In genomic region chr11:79067355-79067685, GRCh38 we compare ENCODE assay signal across 15 cellular contexts.
DNase-seq lines count a peak whose midpoint lies in the region; ATAC-seq, FAIRE-seq and TF ChIP-seq lines count a peak whose summit lies in the region.
"Had no signal": no experiment of that assay in that cellular context is flagged by ENCODE, and none has a peak within 500 bp of the region (broad histone marks: within the 10 kb centered on the region; RNA-seq: fewer than 3 reads in every experiment).

No MANE protein-coding gene starts in this region.

- CTCF ChIA-PET in naive thymus-derived CD4-positive, alpha-beta T cell (lab: Charles Lee) = no interaction called here

- H3K4me3 Mint-ChIP-seq in T-helper 17 cell (peak overlapping the region; percentile 31), glutamatergic neuron (ENCODE audit: unreplicated experiment) (peak overlapping the region; percentile 51), nephron progenitor cell (peak overlapping the region; percentile 35)
- H3K4me3 Mint-ChIP-seq in naive thymus-derived CD4-positive, alpha-beta T cell = no peak overlapping the region
- H3K4me3 Mint-ChIP-seq: B cell; CD8-positive, alpha-beta T cell; IgD-negative memory B cell had no signal

- no peaks in the 10 kb centered on the region for H3K36me3 Mint-ChIP-seq in T-helper 17 cell (ENCODE audit: low read depth)
- H3K36me3 Mint-ChIP-seq in glutamatergic neuron (ENCODE audit: unreplicated experiment) = no peaks in the 10 kb centered on the region
- H3K36me3 Mint-ChIP-seq in nephron progenitor cell (ENCODE audit: low read depth) = peaks cover 10% of the 10 kb centered on the region
- H3K36me3 Mint-ChIP-seq in naive thymus-derived CD4-positive, alpha-beta T cell = no peaks in the 10 kb centered on the region
- H3K36me3 Mint-ChIP-seq: CD8-positive, alpha-beta T cell had no signal

- DNase-seq in T-helper 17 cell = no peak
- no peak for DNase-seq in glutamatergic neuron
- no peak for DNase-seq in nephron progenitor cell
- no peak for DNase-seq in NCI-H510A treated with DMSO at 0.1 percent for 48 hours (lab: John Stamatoyannopoulos, UW)
- no peak for DNase-seq in naive thymus-derived CD4-positive, alpha-beta T cell
- no peak for DNase-seq in HTR-8/SVneo (ENCODE audit: insufficient read length, low spot score)
- DNase-seq: CD8-positive, alpha-beta T cell; NCI-H187 treated with DMSO at 0.1 percent for 48 hours; NCI-H2171 had no signal

- no peaks in the 10 kb centered on the region for H3K36me3 ChIP-seq in naive thymus-derived CD4-positive, alpha-beta T cell (ENCODE audit: control insufficient read depth in 2 of 3, insufficient read depth in 3 of 3, low read length in 3 of 3)

- no peaks in the 10 kb centered on the region for H3K27me3 ChIP-seq in naive thymus-derived CD4-positive, alpha-beta T cell (ENCODE audit: control insufficient read depth in 2 of 2, insufficient read depth in 2 of 2, low read length in 2 of 2)

- no peaks in the 10 kb centered on the region for H3K4me1 ChIP-seq in naive thymus-derived CD4-positive, alpha-beta T cell (ENCODE audit: control insufficient read depth in 2 of 2, insufficient read depth in 2 of 2, low read length in 2 of 2)

- no peaks in the 10 kb centered on the region for H3K9me3 ChIP-seq in T-helper 17 cell (ENCODE audit: control insufficient read depth, low read length, poor library complexity, severe bottlenecking)
- no peaks in the 10 kb centered on the region for H3K9me3 ChIP-seq in naive thymus-derived CD4-positive, alpha-beta T cell (ENCODE audit: control insufficient read depth in 2 of 3, low read length in 3 of 3)

- FAIRE-seq in HTR-8/SVneo (lab: Jason Lieb, UNC) = no peak

- no peak overlapping the region for H3K27ac ChIP-seq in naive thymus-derived CD4-positive, alpha-beta T cell (ENCODE audit: low read depth, low read length)

- H3K4me1 Mint-ChIP-seq in T-helper 17 cell (peaks cover 3% of the 10 kb centered on the region), glutamatergic neuron (ENCODE audit: low read depth, unreplicated experiment) (peaks cover 18% of the 10 kb centered on the region), nephron progenitor cell (peaks cover 76% of the 10 kb centered on the region)
- peaks cover 0 to 3% (median 0%) of the 10 kb centered on the region in 7 donors for H3K4me1 Mint-ChIP-seq in naive thymus-derived CD4-positive, alpha-beta T cell
- H3K4me1 Mint-ChIP-seq: B cell had no signal

- H3K27me3 Mint-ChIP-seq in T-helper 17 cell = peaks cover 21% of the 10 kb centered on the region
- H3K27me3 Mint-ChIP-seq in glutamatergic neuron (ENCODE audit: unreplicated experiment) = peaks cover 4% of the 10 kb centered on the region
- no peaks in the 10 kb centered on the region for H3K27me3 Mint-ChIP-seq in nephron progenitor cell (ENCODE audit: low read depth, poor library complexity)
- peaks cover 2 to 14% (median 11%) of the 10 kb centered on the region in 5 donors for H3K27me3 Mint-ChIP-seq in naive thymus-derived CD4-positive, alpha-beta T cell

- peaks cover 1% of the 10 kb centered on the region for H3K9me3 Mint-ChIP-seq in glutamatergic neuron (ENCODE audit: unreplicated experiment)
- no peaks in the 10 kb centered on the region for H3K9me3 Mint-ChIP-seq in nephron progenitor cell
- no peaks in the 10 kb centered on the region for H3K9me3 Mint-ChIP-seq in naive thymus-derived CD4-positive, alpha-beta T cell
- H3K9me3 Mint-ChIP-seq: CD8-positive, alpha-beta T cell; H9; IgD-negative memory B cell had no signal

- ATAC-seq in T-helper 17 cell (no peak), HG03175 (IDR thresholded peaks at IDR 0.05; ENCODE audit: unreplicated experiment) (no peak)
- ATAC-seq in naive thymus-derived CD4-positive, alpha-beta T cell = no peak
- ATAC-seq: CD8-positive, alpha-beta T cell; Panc1; Right ventricle myocardium inferior had no signal

- no peak for TF ChIP-seq CTCF in glutamatergic neuron (IDR thresholded peaks at IDR 0.05; ENCODE audit: partially characterized antibody, unreplicated experiment)
- no peak for TF ChIP-seq CTCF in nephron progenitor cell (IDR thresholded peaks at IDR 0.05)

- H3K27ac Mint-ChIP-seq in T-helper 17 cell (no peak overlapping the region), glutamatergic neuron (ENCODE audit: unreplicated experiment) (peak overlapping the region; percentile 68), nephron progenitor cell (peak overlapping the region; percentile 0)
- H3K27ac Mint-ChIP-seq in naive thymus-derived CD4-positive, alpha-beta T cell = no peak overlapping the region
- H3K27ac Mint-ChIP-seq: B cell; CD8-positive, alpha-beta T cell; IgD-negative memory B cell had no signal

- POLR2A ChIA-PET in naive thymus-derived CD4-positive, alpha-beta T cell (lab: Charles Lee) = no interaction called here

- intact Hi-C loops in naive thymus-derived CD4-positive, alpha-beta T cell (cut with micrococcal nuclease) = no loop called here

- H3K4me3 ChIP-seq in naive thymus-derived CD4-positive, alpha-beta T cell (ENCODE audit: low read length) = no peak overlapping the region

Comparison
In these comparisons a context has a peak if more than half of its experiments do, and no peak if none do; other contexts are left out.
1. H3K27ac Mint-ChIP-seq: peak in glutamatergic neuron (single experiment) and nephron progenitor cell (single experiment); none in T-helper 17 cell (single experiment) and naive thymus-derived CD4-positive, alpha-beta T cell (0 of 9).
2. H3K4me3 Mint-ChIP-seq: peak in T-helper 17 cell (single experiment), glutamatergic neuron (single experiment) and nephron progenitor cell (single experiment); none in naive thymus-derived CD4-positive, alpha-beta T cell (0 of 10).